21 cellular contexts compared by ENCODE assay signal in the genomic region with DNA sequence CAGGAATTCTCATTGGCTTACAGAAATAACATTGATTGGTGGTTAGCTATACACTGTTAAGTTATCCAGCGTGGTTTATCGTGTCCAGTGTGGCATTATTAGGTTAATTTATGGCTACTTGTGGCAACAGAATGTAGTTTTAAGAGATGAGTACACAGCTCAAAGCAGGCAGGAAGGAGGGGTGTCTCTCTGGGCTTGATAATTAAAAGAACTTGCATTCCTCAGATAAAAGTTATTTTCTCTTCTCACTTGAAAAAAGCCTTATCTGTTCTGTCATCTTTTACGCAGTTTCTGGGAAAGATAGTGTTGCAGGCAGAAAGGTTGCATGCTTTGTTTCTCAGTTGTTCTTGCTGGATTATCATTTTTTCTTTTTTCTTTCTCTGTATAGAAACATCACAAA.
DNase-seq lines count a peak whose midpoint lies in the region; ATAC-seq and TF ChIP-seq lines count a peak whose summit lies in the region.
"Had no signal": no experiment of that assay in that cellular context is flagged by ENCODE, and none has a peak within 500 bp of the region (broad histone marks: within the 10 kb centered on the region; RNA-seq: fewer than 3 reads in every experiment).

No MANE protein-coding gene starts in this region.

- H3K23ac ChIP-seq in H9 (ENCODE audit: insufficient read length, low read depth, low read length), result no peak overlapping the region

- H3K9me3 ChIP-seq in hepatocyte (ENCODE audit: low read depth) (peaks cover 9% of the 10 kb centered on the region), parathyroid adenoma (ENCODE audit: control insufficient read depth, low read length) (no peaks in the 10 kb centered on the region), H9 (ENCODE audit: control insufficient read depth, low read depth, low read length) (no peaks in the 10 kb centered on the region), upper lobe of right lung (no peaks in the 10 kb centered on the region)
- H3K9me3 ChIP-seq: breast epithelium had no signal

- DNase-seq in DMS114 treated with DMSO at 0.1 percent for 48 hours (lab: John Stamatoyannopoulos, UW; ENCODE audit: unreplicated experiment) (peak; percentile 17), hepatocyte (ENCODE audit: low spot score) (no peak), H9 (no peak), activated gamma-delta T cell (lab: John Stamatoyannopoulos, UW) (no peak), upper lobe of right lung (no peak)
- DNase-seq: activated CD4-positive, alpha-beta memory T cell treated with anti-CD3 and anti-CD28 coated beads for 36 hours; activated CD4-positive, CD25-positive, alpha-beta regulatory T cell; activated effector memory CD4-positive, alpha-beta T cell treated with Interleukin-2 at 50 U/mL for 16 hours; foreskin keratinocyte; immature natural killer cell; KG1; NCI-H526 treated with DMSO at 0.1 percent for 48 hours; occipital lobe; retina had no signal

- no peak overlapping the region for H2BK120ac ChIP-seq in H9 (ENCODE audit: low read depth, low read length, poor library complexity, severe bottlenecking)

- H2BK20ac ChIP-seq in H9 (ENCODE audit: low read depth, low read length, poor library complexity, severe bottlenecking), result no peak overlapping the region

- no peak overlapping the region for H3K14ac ChIP-seq in H9 (ENCODE audit: insufficient read depth, low read length)

- TF ChIP-seq CTCF in hepatocyte (IDR thresholded peaks at IDR 0.05; ENCODE audit: poor library complexity) (no peak), parathyroid adenoma (IDR thresholded peaks at IDR 0.05) (no peak), H9 (conservative IDR thresholded peaks at IDR 0.05) (no peak), upper lobe of right lung (IDR thresholded peaks at IDR 0.05) (no peak)

- H3K27me3 ChIP-seq in hepatocyte, result no peaks in the 10 kb centered on the region
- H3K27me3 ChIP-seq in parathyroid adenoma (ENCODE audit: control insufficient read depth, insufficient read depth, low read length), result no peaks in the 10 kb centered on the region
- H3K27me3 ChIP-seq in H9 (ENCODE audit: insufficient read depth, low read length), result no peaks in the 10 kb centered on the region
- no peaks in the 10 kb centered on the region for H3K27me3 ChIP-seq in upper lobe of right lung
- H3K27me3 ChIP-seq: breast epithelium, foreskin keratinocyte had no signal

- H3K9me3 Mint-ChIP-seq in H9, result peaks cover 0 to 3% of the 10 kb centered on the region in 2 experiments; a peak in 3 of 5 replicates
- H3K9me3 Mint-ChIP-seq: activated CD4-positive, alpha-beta memory T cell treated with anti-CD3 and anti-CD28 coated beads for 36 hours had no signal

- H3K9me2 ChIP-seq in hepatocyte (replicated peaks; ENCODE audit: insufficient read depth), result no peaks in the 10 kb centered on the region

- H4K20me1 ChIP-seq in hepatocyte (ENCODE audit: insufficient read depth, poor library complexity, severe bottlenecking) (no peaks in the 10 kb centered on the region), H9 (ENCODE audit: control insufficient read depth, insufficient read depth, insufficient read length) (no peaks in the 10 kb centered on the region)

- H3K27me3 Mint-ChIP-seq in H9 (ENCODE audit: low read depth), result no peaks in the 10 kb centered on the region
- H3K27me3 Mint-ChIP-seq: activated CD4-positive, alpha-beta memory T cell treated with anti-CD3 and anti-CD28 coated beads for 36 hours had no signal

- no peak overlapping the region for H3K18ac ChIP-seq in H9 (ENCODE audit: insufficient read length, low read depth, low read length)

- no peak overlapping the region for H2BK5ac ChIP-seq in H9 (ENCODE audit: insufficient read length, low read length)

- H3K36me3 ChIP-seq in hepatocyte (replicated peaks; ENCODE audit: insufficient read depth, low read depth) (no peaks in the 10 kb centered on the region), parathyroid adenoma (ENCODE audit: control insufficient read depth, insufficient read depth, low read length) (no peaks in the 10 kb centered on the region), upper lobe of right lung (no peaks in the 10 kb centered on the region)
- H3K36me3 ChIP-seq: breast epithelium had no signal

- intact Hi-C loops in upper lobe of right lung (cut with DNase I), result no loop called here

- H2AK5ac ChIP-seq in H9 (ENCODE audit: insufficient read length, low read length), result no peak overlapping the region

- H2AFZ ChIP-seq in hepatocyte (peak overlapping the region; percentile 35), parathyroid adenoma (no peak overlapping the region), H9 (ENCODE audit: low read length) (no peak overlapping the region)

- H3K4me3 Mint-ChIP-seq in H9, result no peak overlapping the region
- H3K4me3 Mint-ChIP-seq: activated CD4-positive, alpha-beta memory T cell treated with anti-CD3 and anti-CD28 coated beads for 36 hours; CD14-positive monocyte; immature natural killer cell had no signal

- H3K4me2 ChIP-seq in hepatocyte (peak overlapping the region; percentile 43), parathyroid adenoma (ENCODE audit: low read length) (peak overlapping the region; percentile 22), H9 (ENCODE audit: insufficient read depth, insufficient read length, low read length) (no peak overlapping the region)

- H4K5ac ChIP-seq in H9 (ENCODE audit: insufficient read length, low read depth, low read length), result no peak overlapping the region

- H3K27ac Mint-ChIP-seq in H9, result no peak overlapping the region
- H3K27ac Mint-ChIP-seq: activated CD4-positive, alpha-beta memory T cell treated with anti-CD3 and anti-CD28 coated beads for 36 hours; CD14-positive monocyte; immature natural killer cell had no signal

- WGBS in hepatocyte (ENCODE audit: low lambda C conversion rate, missing lambda C conversion rate), result 6% methylated on average over 3 of the region's 3 CpGs
- WGBS in H9 (ENCODE audit: extremely low coverage, insufficient read length, low lambda C conversion rate), result no CpG with 5 or more reads among the region's 3 CpGs

- H3K4ac ChIP-seq in H9 (ENCODE audit: low read depth, low read length), result no peak overlapping the region

- no peak overlapping the region for H2BK15ac ChIP-seq in H9 (ENCODE audit: low read depth, low read length)

- no peak overlapping the region for H4K8ac ChIP-seq in H9 (replicated peaks; ENCODE audit: insufficient read length, low read depth, low read length)

- H3K4me1 Mint-ChIP-seq in H9, result no peaks in the 10 kb centered on the region
- H3K4me1 Mint-ChIP-seq: CD14-positive monocyte, immature natural killer cell had no signal

- H2BK12ac ChIP-seq in H9 (ENCODE audit: insufficient read length, low read depth, low read length), result no peak overlapping the region

- H3K56ac ChIP-seq in H9 (ENCODE audit: insufficient read length, low read depth, low read length), result no peak overlapping the region

- no peak overlapping the region for H4K91ac ChIP-seq in H9 (ENCODE audit: insufficient read length, low read depth, low read length)

- H3K9ac ChIP-seq in parathyroid adenoma (no peak overlapping the region), H9 (ENCODE audit: extremely low read depth, insufficient read length, low read length) (no peak overlapping the region)

- H3K27ac ChIP-seq in hepatocyte, result peak overlapping the region; percentile 53
- H3K27ac ChIP-seq in parathyroid adenoma, result no peak overlapping the region
- no peak overlapping the region for H3K27ac ChIP-seq in H9 (ENCODE audit: insufficient read length, low read depth, low read length)
- no peak overlapping the region for H3K27ac ChIP-seq in upper lobe of right lung
- H3K27ac ChIP-seq: breast epithelium, coronary artery, foreskin keratinocyte, RWPE1 had no signal

- H3K79me1 ChIP-seq in H9 (ENCODE audit: insufficient read depth, low read depth, low read length, poor library complexity, severe bottlenecking), result no peaks in the 10 kb centered on the region

- H3T11ph ChIP-seq in H9 (ENCODE audit: low read length), result no peak overlapping the region

- H3K4me3 ChIP-seq in hepatocyte, result no peak overlapping the region
- no peak overlapping the region for H3K4me3 ChIP-seq in parathyroid adenoma (ENCODE audit: low read depth, low read length)
- no peak overlapping the region for H3K4me3 ChIP-seq in upper lobe of right lung
- H3K4me3 ChIP-seq: breast epithelium, coronary artery had no signal

- ATAC-seq in SK-N-SH treated with all-trans-retinoic acid at 6 μM for 48 hours (peak; percentile 71), GM18867 (IDR thresholded peaks at IDR 0.05; ENCODE audit: unreplicated experiment) (no peak), upper lobe of right lung (no peak)
- ATAC-seq: foreskin keratinocyte had no signal

- no peaks in the 10 kb centered on the region for H3K36me3 Mint-ChIP-seq in H9 (ENCODE audit: insufficient read depth in 1 of 3, low read depth in 3 of 3)
- H3K36me3 Mint-ChIP-seq: activated CD4-positive, alpha-beta memory T cell treated with anti-CD3 and anti-CD28 coated beads for 36 hours; CD14-positive monocyte; immature natural killer cell had no signal

- H3K4me1 ChIP-seq in hepatocyte (ENCODE audit: insufficient read depth), result peaks cover 11% of the 10 kb centered on the region
- no peaks in the 10 kb centered on the region for H3K4me1 ChIP-seq in parathyroid adenoma
- no peaks in the 10 kb centered on the region for H3K4me1 ChIP-seq in H9 (ENCODE audit: insufficient read depth, low read length)
- H3K4me1 ChIP-seq in upper lobe of right lung, result no peaks in the 10 kb centered on the region
- H3K4me1 ChIP-seq: breast epithelium, foreskin keratinocyte had no signal

- H3K23me2 ChIP-seq in H9 (ENCODE audit: insufficient read length, low read depth, low read length, poor library complexity, severe bottlenecking), result no peaks in the 10 kb centered on the region

- H3K79me2 ChIP-seq in hepatocyte (no peaks in the 10 kb centered on the region), parathyroid adenoma (no peaks in the 10 kb centered on the region), H9 (ENCODE audit: insufficient read depth, low read length) (no peaks in the 10 kb centered on the region)

TF ChIP-seq in SK-N-SH treated with all-trans-retinoic acid at 6 μM for 48 hours, 23 proteins besides CTCF, POLR2A, EP300 and RAD21:
- TF ChIP-seq ZNF70 (CRISPR knock-in tag; IDR thresholded peaks at IDR 0.05), result no peak
- peak; percentile 65 for TF ChIP-seq ISL1 (CRISPR knock-in tag; IDR thresholded peaks at IDR 0.05)
